Comparison of ENCODE assay signal across 10 cellular contexts in the genomic region with DNA sequence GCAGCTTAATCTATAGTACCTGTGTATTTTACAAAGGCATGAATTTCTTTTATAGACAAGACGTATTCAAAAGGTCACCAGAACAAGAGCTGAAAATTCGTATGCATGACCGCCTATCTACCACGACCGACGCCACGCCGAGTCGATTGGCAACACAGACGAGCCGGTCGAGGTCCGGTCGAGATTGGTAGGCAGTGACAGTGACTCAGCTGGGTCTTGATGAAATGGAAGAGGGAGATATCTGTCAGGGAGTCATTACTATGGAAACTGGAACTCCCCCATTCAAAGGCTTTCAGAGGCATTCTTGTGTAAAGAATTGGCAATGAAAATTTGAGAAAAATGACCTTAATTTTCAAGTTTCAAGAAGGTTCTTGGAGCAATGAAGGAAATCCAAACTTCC. TPM values are rescaled to one million over a fixed set of nuclear protein-coding genes. Genes with fewer than 3 reads are reported as not detected.
DNase-seq lines count a peak whose midpoint lies in the region; ATAC-seq and TF ChIP-seq lines count a peak whose summit lies in the region.
"Had no signal": no experiment of that assay in that cellular context is flagged by ENCODE, and none has a peak within 500 bp of the region (broad histone marks: within the 10 kb centered on the region; RNA-seq: fewer than 3 reads in every experiment).

No MANE protein-coding gene starts in this region.

- peak overlapping the region; percentile 98; the same call in 1 of the 2 replicates for H3K4me3 ChIP-seq in HFF-Myc (replicated peaks; ENCODE audit: low read depth, low read length)

- ATAC-seq in CD4-positive, alpha-beta T cell (ENCODE audit: poor library complexity) = no peak
- ATAC-seq in activated naive CD8-positive, alpha-beta T cell treated with anti-CD3 and anti-CD28 coated beads, Interleukin-2, amount 10 ng/mL, durations not matched to agents 7 days and 5 days (ENCODE audit: low read depth) = no peak
- no peak for ATAC-seq in natural killer cell
- no peak for ATAC-seq in HG03565 (IDR thresholded peaks at IDR 0.05; ENCODE audit: unreplicated experiment)

- POLR2A ChIA-PET in CD4-positive, alpha-beta T cell (lab: Charles Lee) = interaction anchor here (2.8 kb wide), 1 partner anchor 26 kb away, joined by 27 read pairs; a partner anchor contains a TSS
- POLR2A ChIA-PET in activated naive CD8-positive, alpha-beta T cell treated with anti-CD3 and anti-CD28 coated beads, Interleukin-2, amount 10 ng/mL, durations not matched to agents 7 days and 5 days (lab: Charles Lee) = interaction anchor here (1.2 kb wide), 1 partner anchor 25 kb away, joined by 4 read pairs; no protein-coding TSS in a partner anchor

- no peaks in the 10 kb centered on the region for H3K27me3 ChIP-seq in CD4-positive, alpha-beta T cell (ENCODE audit: control insufficient read depth, insufficient read depth, low read length)

- peaks cover 55% of the 10 kb centered on the region for H3K4me1 Mint-ChIP-seq in CD4-positive, alpha-beta T cell (ENCODE audit: low read depth)
- peaks cover 40% of the 10 kb centered on the region for H3K4me1 Mint-ChIP-seq in activated naive CD8-positive, alpha-beta T cell treated with anti-CD3 and anti-CD28 coated beads, Interleukin-2, amount 10 ng/mL, durations not matched to agents 7 days and 5 days
- peaks cover 43 to 45% of the 10 kb centered on the region in 2 donors for H3K4me1 Mint-ChIP-seq in natural killer cell

- H3K9me3 Mint-ChIP-seq in CD4-positive, alpha-beta T cell = no peaks in the 10 kb centered on the region
- H3K9me3 Mint-ChIP-seq in activated naive CD8-positive, alpha-beta T cell treated with anti-CD3 and anti-CD28 coated beads, Interleukin-2, amount 10 ng/mL, durations not matched to agents 7 days and 5 days = no peaks in the 10 kb centered on the region
- no peaks in the 10 kb centered on the region for H3K9me3 Mint-ChIP-seq in natural killer cell

- TF ChIP-seq CTCF in CD4-positive, alpha-beta T cell (IDR thresholded peaks at IDR 0.05) = no peak
- TF ChIP-seq CTCF in HFF-Myc (IDR thresholded peaks at IDR 0.05; ENCODE audit: low read depth, low read length, missing control alignments) (no peak), natural killer cell (IDR thresholded peaks at IDR 0.05) (no peak)

- no peak overlapping the region for H3K27ac ChIP-seq in CD4-positive, alpha-beta T cell (ENCODE audit: low read depth, low read length)
- H3K27ac ChIP-seq: KMS-11 had no signal

- no peaks in the 10 kb centered on the region for H3K27me3 Mint-ChIP-seq in CD4-positive, alpha-beta T cell
- H3K27me3 Mint-ChIP-seq in activated naive CD8-positive, alpha-beta T cell treated with anti-CD3 and anti-CD28 coated beads, Interleukin-2, amount 10 ng/mL, durations not matched to agents 7 days and 5 days = no peaks in the 10 kb centered on the region
- H3K27me3 Mint-ChIP-seq in natural killer cell (ENCODE audit: low read depth in 2 of 2) = no peaks in the 10 kb centered on the region

- H3K9me3 ChIP-seq in CD4-positive, alpha-beta T cell (ENCODE audit: control insufficient read depth, low read length) = no peaks in the 10 kb centered on the region

- intact Hi-C loops in CD4-positive, alpha-beta T cell (cut with DNase I, micrococcal nuclease) = no loop called here
- intact Hi-C loops in natural killer cell (cut with micrococcal nuclease) = no loop called here

- peak overlapping the region; percentile 76 for H3K4me3 Mint-ChIP-seq in CD4-positive, alpha-beta T cell
- H3K4me3 Mint-ChIP-seq in activated naive CD8-positive, alpha-beta T cell treated with anti-CD3 and anti-CD28 coated beads, Interleukin-2, amount 10 ng/mL, durations not matched to agents 7 days and 5 days = peak overlapping the region; percentile 33
- peak overlapping the region; percentile 54 for H3K4me3 Mint-ChIP-seq in natural killer cell

- H3K36me3 Mint-ChIP-seq in CD4-positive, alpha-beta T cell (ENCODE audit: low read depth) = peaks cover 60% of the 10 kb centered on the region
- peaks cover 10% of the 10 kb centered on the region for H3K36me3 Mint-ChIP-seq in activated naive CD8-positive, alpha-beta T cell treated with anti-CD3 and anti-CD28 coated beads, Interleukin-2, amount 10 ng/mL, durations not matched to agents 7 days and 5 days
- no peaks in the 10 kb centered on the region for H3K36me3 Mint-ChIP-seq in natural killer cell

- CTCF ChIA-PET in CD4-positive, alpha-beta T cell (lab: Charles Lee) = interaction anchor here (1.1 kb wide), 1 partner anchor 26 kb away, joined by 3 read pairs; no protein-coding TSS in a partner anchor

- DNase-seq in CD4-positive, alpha-beta T cell = no peak
- DNase-seq in HFF-Myc (ENCODE audit: extremely low read depth, low read depth) = no peak
- no peak for DNase-seq in activated naive CD8-positive, alpha-beta T cell treated with anti-CD3 and anti-CD28 coated beads, Interleukin-2, amount 10 ng/mL, durations not matched to agents 7 days and 5 days
- DNase-seq in natural killer cell = no peak
- DNase-seq in DMS53 (lab: John Stamatoyannopoulos, UW) = no peak
- no peak for DNase-seq in middle frontal gyrus (ENCODE audit: extremely low spot score, low spot score)
- no peak for DNase-seq in HCEC 1CT
- DNase-seq: Right ventricle myocardium superior had no signal

- H3K27ac Mint-ChIP-seq in CD4-positive, alpha-beta T cell = peak overlapping the region; percentile 52
- peak overlapping the region; percentile 58 for H3K27ac Mint-ChIP-seq in activated naive CD8-positive, alpha-beta T cell treated with anti-CD3 and anti-CD28 coated beads, Interleukin-2, amount 10 ng/mL, durations not matched to agents 7 days and 5 days
- H3K27ac Mint-ChIP-seq in natural killer cell = peak overlapping the region in 1 of 2 donors; percentile 43

RNA-seq across cellular contexts. Expression of a gene that starts 2.1 kb away (rescaled TPM):
- total RNA-seq in CD4-positive, alpha-beta T cell = 100 to 1,000 TPM; 107 to 111 TPM
- 100 to 1,000 TPM; 264 to 291 TPM for total RNA-seq in activated naive CD8-positive, alpha-beta T cell treated with anti-CD3 and anti-CD28 coated beads, Interleukin-2, amount 10 ng/mL, durations not matched to agents 7 days and 5 days
- 100 to 1,000 TPM; 121 to 157 (median 154) TPM for total RNA-seq in natural killer cell

RNA-seq across cellular contexts. Expression of a gene that starts 2.2 kb away (rescaled TPM):
- 10 to 100 TPM; 13.3 to 16.4 TPM for total RNA-seq in CD4-positive, alpha-beta T cell
- total RNA-seq in activated naive CD8-positive, alpha-beta T cell treated with anti-CD3 and anti-CD28 coated beads, Interleukin-2, amount 10 ng/mL, durations not matched to agents 7 days and 5 days = 10 to 100 TPM; 45.1 to 49.9 TPM
- total RNA-seq in natural killer cell = 10 to 100 TPM; 25.5 to 30.9 (median 29.5) TPM

RNA-seq across cellular contexts. Expression of a gene that starts 26.4 kb away (rescaled TPM):
- total RNA-seq in CD4-positive, alpha-beta T cell = 1 to 10 TPM; 3.8 to 4.0 TPM
- 10 to 100 TPM; 11.6 to 12.1 TPM for total RNA-seq in activated naive CD8-positive, alpha-beta T cell treated with anti-CD3 and anti-CD28 coated beads, Interleukin-2, amount 10 ng/mL, durations not matched to agents 7 days and 5 days
- 1 to 10 TPM; 3.6 to 8.8 (median 6.3) TPM for total RNA-seq in natural killer cell

RNA-seq across cellular contexts. Expression of a gene that starts 43.2 kb away (rescaled TPM):
- 1 to 10 TPM; 1.6 to 1.8 TPM for total RNA-seq in CD4-positive, alpha-beta T cell
- 10 to 100 TPM; 13.6 to 14.7 TPM for total RNA-seq in activated naive CD8-positive, alpha-beta T cell treated with anti-CD3 and anti-CD28 coated beads, Interleukin-2, amount 10 ng/mL, durations not matched to agents 7 days and 5 days
- total RNA-seq in natural killer cell = 1 to 10 TPM; 5.1 to 8.1 (median 7.1) TPM

RNA-seq across cellular contexts. Expression of a gene that starts 58.0 kb away (rescaled TPM):
- 1 to 10 TPM; 3.1 to 4.0 TPM for total RNA-seq in CD4-positive, alpha-beta T cell
- 100 to 1,000 TPM; 117 to 124 TPM for total RNA-seq in activated naive CD8-positive, alpha-beta T cell treated with anti-CD3 and anti-CD28 coated beads, Interleukin-2, amount 10 ng/mL, durations not matched to agents 7 days and 5 days
- 10 to 100 TPM; 26.6 to 55.2 (median 37.2) TPM for total RNA-seq in natural killer cell
